ENCODE assay signal across 29 cellular contexts in the genomic region with DNA sequence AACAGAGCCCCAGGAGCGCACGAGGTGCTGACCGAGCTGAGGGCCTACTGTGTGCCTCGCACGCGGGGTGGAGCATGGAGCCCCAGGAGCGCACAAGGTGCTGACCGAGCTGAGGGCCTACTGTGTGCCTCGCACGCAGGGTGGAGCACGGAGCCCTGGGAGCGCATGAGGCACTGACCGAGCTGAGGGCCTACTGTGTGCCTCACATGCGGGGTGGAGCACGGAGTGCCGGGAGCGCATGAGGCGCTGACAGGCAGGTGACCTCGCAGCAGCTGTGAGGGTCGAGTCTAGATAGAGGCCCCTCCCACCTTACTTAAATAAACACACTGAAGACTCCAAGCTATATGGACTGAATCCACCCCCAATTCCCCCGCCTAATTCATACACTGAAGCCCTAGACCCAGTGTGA.
"Had no signal": no experiment of that assay in that cellular context is flagged by ENCODE, and none has a peak within 500 bp of the region (broad histone marks: within the 10 kb centered on the region; RNA-seq: fewer than 3 reads in every experiment).

No MANE protein-coding gene starts in this region.

- H2AFZ ChIP-seq: neural progenitor cell, parathyroid adenoma had no signal

- H3K4me3 Mint-ChIP-seq: endodermal cell; immature natural killer cell; mesothelial cell of epicardium; naive B cell; natural killer cell treated with Interleukin-12 subunit alpha and Interleukin-12 subunit beta and Interleukin-15 and Interleukin-18, amount 100 ng/mL, for 72 hours; stimulated activated naive B cell treated with anti-CD40 and anti-IgM and Interleukin-4, amounts not matched to agents 10 μg/mL and 1 μg/mL and 100 μg/mL, for 72 hours; stimulated activated naive CD8-positive, alpha-beta T cell treated with anti-CD3 and anti-CD28 coated beads, Interleukin-15, Interleukin-2, amounts not matched to agents 100 ng/mL and 50 ng/mL, for 24 hours had no signal

- H3K27me3 ChIP-seq: dorsolateral prefrontal cortex, foreskin keratinocyte, gastroesophageal sphincter, heart right ventricle, neural progenitor cell, right lobe of liver, transverse colon had no signal

- H3K9me3 ChIP-seq: gastroesophageal sphincter, heart right ventricle, mucosa of descending colon, right lobe of liver, transverse colon had no signal

- H3K36me3 ChIP-seq: neural progenitor cell, right lobe of liver, transverse colon had no signal

- FAIRE-seq: colon had no signal

- H3K4me1 ChIP-seq: foreskin keratinocyte, gastroesophageal sphincter, neural progenitor cell, right lobe of liver, transverse colon had no signal

- ATAC-seq: esophagus mucosa; gastroesophageal sphincter; left ventricle myocardium superior; mucosa of descending colon; natural killer cell treated with Interleukin-12 subunit alpha and Interleukin-12 subunit beta and Interleukin-15 and Interleukin-18, amount 100 ng/mL, for 72 hours; right lobe of liver; stimulated activated naive B cell treated with anti-CD40 and anti-IgM and Interleukin-4, amounts not matched to agents 10 μg/mL and 1 μg/mL and 100 μg/mL, for 72 hours had no signal

- H3K27me3 Mint-ChIP-seq: naive B cell; natural killer cell treated with Interleukin-12 subunit alpha and Interleukin-12 subunit beta and Interleukin-15 and Interleukin-18, amount 100 ng/mL, for 72 hours; progenitor cell of endocrine pancreas; stimulated activated naive B cell treated with anti-CD40 and anti-IgM and Interleukin-4, amounts not matched to agents 10 μg/mL and 1 μg/mL and 100 μg/mL, for 72 hours; stimulated activated naive CD8-positive, alpha-beta T cell treated with anti-CD3 and anti-CD28 coated beads, Interleukin-15, Interleukin-2, amounts not matched to agents 100 ng/mL and 50 ng/mL, for 24 hours had no signal

- H3K9ac ChIP-seq: neural progenitor cell, parathyroid adenoma had no signal

- H3K36me3 Mint-ChIP-seq: natural killer cell treated with Interleukin-12 subunit alpha and Interleukin-12 subunit beta and Interleukin-15 and Interleukin-18, amount 100 ng/mL, for 72 hours had no signal

- H3K27ac Mint-ChIP-seq: mesothelial cell of epicardium; natural killer cell treated with Interleukin-12 subunit alpha and Interleukin-12 subunit beta and Interleukin-15 and Interleukin-18, amount 100 ng/mL, for 72 hours; neural progenitor cell had no signal

- DNase-seq: caudate nucleus; cerebellar nuclear complex; effector CD8-positive, alpha-beta T cell; endodermal cell; foreskin keratinocyte; heart right ventricle; hippocampal formation; immature natural killer cell; islet precursor cell; left ventricle myocardium superior; mesenchymal stem cell; mucosa of descending colon; naive B cell; stimulated activated CD4-positive, alpha-beta T cell treated with anti-CD3 and anti-CD28 coated beads, Interleukin-15, amount 100 ng/mL, for 24 hours; stimulated activated CD4-positive, alpha-beta T cell treated with anti-CD3 and anti-CD28 coated beads, Interleukin-2, amount 100 ng/mL, for 48 hours; stimulated activated naive B cell treated with anti-CD40 and anti-IgM and Interleukin-4, amounts not matched to agents 10 μg/mL and 1 μg/mL and 100 μg/mL, for 72 hours; transverse colon had no signal

- H3K9me3 Mint-ChIP-seq: endodermal cell; immature natural killer cell; mesothelial cell of epicardium; naive B cell; natural killer cell treated with Interleukin-12 subunit alpha and Interleukin-12 subunit beta and Interleukin-15 and Interleukin-18, amount 100 ng/mL, for 72 hours; neural progenitor cell; stimulated activated naive B cell treated with anti-CD40 and anti-IgM and Interleukin-4, amounts not matched to agents 10 μg/mL and 1 μg/mL and 100 μg/mL, for 72 hours; stimulated activated naive CD8-positive, alpha-beta T cell treated with anti-CD3 and anti-CD28 coated beads, Interleukin-15, Interleukin-2, amounts not matched to agents 100 ng/mL and 50 ng/mL, for 24 hours had no signal

- H3K27ac ChIP-seq: dorsolateral prefrontal cortex, epithelial cell of prostate, foreskin keratinocyte, gastroesophageal sphincter, heart right ventricle, neural progenitor cell, parathyroid adenoma, right lobe of liver, transverse colon had no signal

- H3K4me1 Mint-ChIP-seq: endodermal cell, mesothelial cell of epicardium, neural progenitor cell had no signal

- H3K4me3 ChIP-seq: dorsolateral prefrontal cortex, gastroesophageal sphincter, heart right ventricle, mucosa of descending colon, neural progenitor cell, right lobe of liver, transverse colon had no signal

- H3K4me2 ChIP-seq: neural progenitor cell had no signal
